1 cellular context compared by ENCODE assay signal in genomic region chr11:12111482-12112149, GRCh38.
TF ChIP-seq lines count a peak whose summit lies in the region.

No MANE protein-coding gene starts in this region.

TF ChIP-seq in HepG2, 621 proteins besides CTCF, POLR2A, EP300 and RAD21 (continued from another document):
- no peak for TF ChIP-seq MXD4 (CRISPR knock-in tag; IDR thresholded peaks at IDR 0.05)
- no peak for TF ChIP-seq MXD1 (CRISPR knock-in tag; IDR thresholded peaks at IDR 0.05)
- TF ChIP-seq ZNF335 (CRISPR knock-in tag; IDR thresholded peaks at IDR 0.05): no peak
- TF ChIP-seq ZNF703 (CRISPR knock-in tag; IDR thresholded peaks at IDR 0.05; ENCODE audit: borderline replicate concordance): no peak
- no peak for TF ChIP-seq ZNF552 (CRISPR knock-in tag; IDR thresholded peaks at IDR 0.05; ENCODE audit: borderline replicate concordance)
- no peak for TF ChIP-seq DMAP1 (CRISPR knock-in tag; IDR thresholded peaks at IDR 0.05)
- no peak for TF ChIP-seq DPF2 (CRISPR knock-in tag; IDR thresholded peaks at IDR 0.05; ENCODE audit: borderline replicate concordance, low read depth)
TF ChIP-seq in HepG2: peak in this region for 0.
